8 cellular contexts compared by ENCODE assay signal in genomic region chr7:34320926-34321609, GRCh38.
DNase-seq lines count a peak whose midpoint lies in the region; ATAC-seq, FAIRE-seq and TF ChIP-seq lines count a peak whose summit lies in the region.

No MANE protein-coding gene starts in this region.

- H2BK5ac ChIP-seq in trophoblast cell (ENCODE audit: low read depth, low read length, poor library complexity), result no peak overlapping the region

- peak overlapping the region; percentile 25 for H2BK120ac ChIP-seq in trophoblast cell (ENCODE audit: insufficient read depth, low read length, poor library complexity)

- peak overlapping the region; percentile 81 for H3K4me2 ChIP-seq in trophoblast cell (ENCODE audit: low read length)

- FAIRE-seq in GM12892 (lab: Jason Lieb, UNC), result peak; percentile 87

- H3K23ac ChIP-seq in trophoblast cell (ENCODE audit: low read length), result no peak overlapping the region

- H3K36me3 ChIP-seq in trophoblast cell (ENCODE audit: control insufficient read depth in 1 of 2, insufficient read depth in 2 of 2, low read length in 2 of 2), result no peaks in the 10 kb centered on the region

- CTCF ChIA-PET in HEK293T (lab: Yijun Ruan, JAX), result interaction anchor here (0.6 to 2.5 kb wide), 17 partner anchors 9 to 1126 kb away, joined by 3 to 16 read pairs (median 4); no protein-coding TSS in a partner anchor

- POLR2A ChIA-PET in HEK293T (lab: Yijun Ruan, JAX), result no interaction called here

- peak overlapping the region; percentile 30 for H2AFZ ChIP-seq in trophoblast cell (ENCODE audit: insufficient read depth, low read length, poor library complexity)

- H3K4me1 ChIP-seq in trophoblast cell (ENCODE audit: control insufficient read depth in 1 of 2, insufficient read depth in 2 of 2, low read length in 2 of 2), result peaks cover 0 to 2% of the 10 kb centered on the region in 2 experiments

- H3K79me1 ChIP-seq in trophoblast cell (ENCODE audit: low read length), result peaks cover 2% of the 10 kb centered on the region

- no peak overlapping the region for H3K27ac Mint-ChIP-seq in activated naive CD4-positive, alpha-beta T cell treated with anti-CD3 and anti-CD28 coated beads, Interleukin-2, amount 50 U/mL, for 72 hours

- no peak overlapping the region for H3K9ac ChIP-seq in trophoblast cell (ENCODE audit: low read length)

- H3K79me2 ChIP-seq in trophoblast cell (ENCODE audit: control insufficient read depth, insufficient read depth, low read length, poor library complexity), result no peaks in the 10 kb centered on the region

- no peak for TF ChIP-seq POLR2A in GM12892 (IDR thresholded peaks at IDR 0.05; ENCODE audit: low read depth, low read length)

- WGBS in trophoblast cell (ENCODE audit: extremely low coverage, insufficient coverage, insufficient read length), result no CpG with 5 or more reads among the region's 24 CpGs

- H3K9me3 Mint-ChIP-seq in activated naive CD4-positive, alpha-beta T cell treated with anti-CD3 and anti-CD28 coated beads, Interleukin-2, amount 50 U/mL, for 72 hours, result no peaks in the 10 kb centered on the region

- H4K91ac ChIP-seq in trophoblast cell (ENCODE audit: low read depth, low read length), result no peak overlapping the region

- H3K4me3 ChIP-seq in trophoblast cell (ENCODE audit: low read depth, low read length), result no peak overlapping the region

- peak overlapping the region; percentile 54 for H4K8ac ChIP-seq in trophoblast cell (ENCODE audit: low read depth, low read length)

- no peak overlapping the region for H2BK12ac ChIP-seq in trophoblast cell (ENCODE audit: low read length)

- H3K14ac ChIP-seq in trophoblast cell (ENCODE audit: low read length), result no peak overlapping the region

- no peak overlapping the region for H4K12ac ChIP-seq in trophoblast cell (ENCODE audit: low read depth, low read length)

- no peaks in the 10 kb centered on the region for H3K9me3 ChIP-seq in trophoblast cell (ENCODE audit: insufficient read depth, low read depth, low read length)

- no peaks in the 10 kb centered on the region for H3K36me3 Mint-ChIP-seq in activated naive CD4-positive, alpha-beta T cell treated with anti-CD3 and anti-CD28 coated beads, Interleukin-2, amount 50 U/mL, for 72 hours

- peak overlapping the region; percentile 15 for H3K27ac ChIP-seq in trophoblast cell (ENCODE audit: low read depth, low read length)

- no peak overlapping the region for H3K18ac ChIP-seq in trophoblast cell (ENCODE audit: low read length)

- no peak overlapping the region for H3K4ac ChIP-seq in trophoblast cell (ENCODE audit: low read depth, low read length)

- no peaks in the 10 kb centered on the region for H3K27me3 ChIP-seq in trophoblast cell (ENCODE audit: insufficient read depth, low read length)

- ATAC-seq in activated naive CD4-positive, alpha-beta T cell treated with anti-CD3 and anti-CD28 coated beads, Interleukin-2, amount 50 U/mL, for 72 hours, result peak; percentile 47 to 76

- peak; percentile 41 for DNase-seq in GM12892 (ENCODE audit: insufficient read length)
- peak; percentile 73 for DNase-seq in HEK293T (ENCODE audit: extremely low spot score)
- peak; percentile 92 for DNase-seq in M059J (ENCODE audit: low read depth)
- peak; percentile 68 for DNase-seq in RPMI8226
- peak in 1 of 2 donors; percentile 22 for DNase-seq in activated naive CD4-positive, alpha-beta T cell treated with anti-CD3 and anti-CD28 coated beads, Interleukin-2, amount 50 U/mL, for 72 hours (ENCODE audit: low spot score in 2 of 2)
- peak; percentile 62 for DNase-seq in glomerular visceral epithelial cell (ENCODE audit: extremely low spot score)
- peak; percentile 99 to 100 for DNase-seq in trophoblast cell
- no peak for DNase-seq in cortex of kidney (lab: John Stamatoyannopoulos, UW)

- no peak overlapping the region for H2AK5ac ChIP-seq in trophoblast cell (ENCODE audit: low read length)

TF ChIP-seq in HEK293T, 16 proteins besides CTCF, POLR2A, EP300 and RAD21:
- TF ChIP-seq NFRKB (IDR thresholded peaks at IDR 0.05), result no peak
- no peak for TF ChIP-seq FOXM1 (IDR thresholded peaks at IDR 0.05; ENCODE audit: borderline replicate concordance)
- no peak for TF ChIP-seq ELF4 (IDR thresholded peaks at IDR 0.05)
- no peak for TF ChIP-seq LEF1 (IDR thresholded peaks at IDR 0.05; ENCODE audit: borderline replicate concordance)
- no peak for TF ChIP-seq BHLHE40 (IDR thresholded peaks at IDR 0.05; ENCODE audit: borderline replicate concordance)
- TF ChIP-seq L3MBTL2 (conservative IDR thresholded peaks at IDR 0.05), result no peak
- no peak for TF ChIP-seq TARDBP (IDR thresholded peaks at IDR 0.05)
- TF ChIP-seq HDGF (IDR thresholded peaks at IDR 0.05; ENCODE audit: borderline replicate concordance), result no peak
- TF ChIP-seq SUZ12 (IDR thresholded peaks at IDR 0.05), result no peak
- no peak for TF ChIP-seq PKNOX1 (IDR thresholded peaks at IDR 0.05)
- no peak for TF ChIP-seq ARNT (IDR thresholded peaks at IDR 0.05)
- TF ChIP-seq ZNF384 (IDR thresholded peaks at IDR 0.05), result no peak
- TF ChIP-seq FOXK2 (IDR thresholded peaks at IDR 0.05), result no peak
- TF ChIP-seq FOXA1 (IDR thresholded peaks at IDR 0.05), result no peak
- TF ChIP-seq SP1 (IDR thresholded peaks at IDR 0.05), result no peak
- no peak for TF ChIP-seq CTBP1 (IDR thresholded peaks at IDR 0.05; ENCODE audit: borderline replicate concordance)
